ENCODE assay signal across 18 cellular contexts in genomic region chr6:26109776-26110175, GRCh38.
"Had no signal": no experiment of that assay in that cellular context is flagged by ENCODE, and none has a peak within 500 bp of the region (broad histone marks: within the 10 kb centered on the region; RNA-seq: fewer than 3 reads in every experiment).

No MANE protein-coding gene starts in this region.

- H3K4me3 Mint-ChIP-seq: activated naive CD8-positive, alpha-beta T cell; memory B cell; naive B cell; stimulated activated naive CD8-positive, alpha-beta T cell treated with anti-CD3 and anti-CD28 coated beads, Interleukin-15, Interleukin-2, amounts not matched to agents 100 ng/mL and 50 ng/mL, for 24 hours had no signal

- H3K27me3 Mint-ChIP-seq: activated naive CD8-positive, alpha-beta T cell; memory B cell; naive B cell; stimulated activated naive CD8-positive, alpha-beta T cell treated with anti-CD3 and anti-CD28 coated beads, Interleukin-15, Interleukin-2, amounts not matched to agents 100 ng/mL and 50 ng/mL, for 24 hours had no signal

- H3K9me3 ChIP-seq: mucosa of descending colon, psoas muscle, suprapubic skin, transverse colon had no signal

- H3K27ac ChIP-seq: cardiac muscle cell, psoas muscle, suprapubic skin, transverse colon had no signal

- H3K9me3 Mint-ChIP-seq: memory B cell; stimulated activated naive CD8-positive, alpha-beta T cell treated with anti-CD3 and anti-CD28 coated beads, Interleukin-15, Interleukin-2, amounts not matched to agents 100 ng/mL and 50 ng/mL, for 24 hours had no signal

- H3K4me1 Mint-ChIP-seq: memory B cell had no signal

- H3K4me3 ChIP-seq: cardiac muscle cell, mucosa of descending colon, psoas muscle, suprapubic skin, transverse colon had no signal

- H3K27me3 ChIP-seq: cardiac muscle cell, suprapubic skin, transverse colon had no signal

- H3K36me3 ChIP-seq: cardiac muscle cell, suprapubic skin, transverse colon had no signal

- DNase-seq: activated CD4-positive, alpha-beta T cell treated with anti-CD3 and anti-CD28 coated beads, Interleukin-2, amount 50 U/mL, for 48 hours; activated T-cell treated with anti-CD3 and anti-CD28 coated beads for 4 hours; amygdala; dermis blood vessel endothelial cell; effector memory CD4-positive, alpha-beta T cell; foreskin fibroblast; mucosa of descending colon; naive B cell; psoas muscle; right cardiac atrium; stimulated activated CD4-positive, alpha-beta T cell treated with anti-CD3 and anti-CD28 coated beads, Interleukin-2, amount 100 ng/mL, for 24 hours; T1000; transverse colon had no signal

- H3K4me1 ChIP-seq: psoas muscle, suprapubic skin had no signal

- H3K36me3 Mint-ChIP-seq: activated naive CD8-positive, alpha-beta T cell; memory B cell; naive B cell had no signal

- H3K27ac Mint-ChIP-seq: activated naive CD8-positive, alpha-beta T cell; memory B cell; stimulated activated naive CD8-positive, alpha-beta T cell treated with anti-CD3 and anti-CD28 coated beads, Interleukin-15, Interleukin-2, amounts not matched to agents 100 ng/mL and 50 ng/mL, for 24 hours had no signal
